17 cellular contexts compared by ENCODE assay signal in genomic region chr10:71776528-71776927, GRCh38. TPM values are rescaled to one million over a fixed set of nuclear protein-coding genes. Genes with fewer than 3 reads are reported as not detected.
DNase-seq lines count a peak whose midpoint lies in the region; ATAC-seq, FAIRE-seq and TF ChIP-seq lines count a peak whose summit lies in the region.
"Had no signal": no experiment of that assay in that cellular context is flagged by ENCODE, and none has a peak within 500 bp of the region (broad histone marks: within the 10 kb centered on the region; RNA-seq: fewer than 3 reads in every experiment).

No MANE protein-coding gene starts in this region.

- intact Hi-C loops in left ventricle myocardium superior (cut with micrococcal nuclease) (no loop called here), left cardiac atrium (cut with DNase I) (no loop called here), GM12878 (cut with micrococcal nuclease; ENCODE audit: unreplicated experiment) (no loop called here), transverse colon (cut with DNase I; ENCODE audit: low total_unique reads) (no loop called here), lower leg skin (cut with DNase I; ENCODE audit: low total_unique reads) (loop anchor here (10.0 kb wide), 1 partner anchor 52 kb away; no protein-coding TSS in a partner anchor)

- no peak overlapping the region for H3K4me3 ChIP-seq in NB4 (ENCODE audit: low read depth, low read length)
- H3K4me3 ChIP-seq in GM12878 = no peak overlapping the region
- H3K4me3 ChIP-seq in transverse colon = no peak overlapping the region
- no peak overlapping the region for H3K4me3 ChIP-seq in lower leg skin (ENCODE audit: low read depth, poor library complexity, severe bottlenecking)

- H3K36me3 ChIP-seq in GM12878 (ENCODE audit: control insufficient read depth in 2 of 2, insufficient read depth in 2 of 2, low read length in 1 of 2) (no peaks in the 10 kb centered on the region), transverse colon (no peaks in the 10 kb centered on the region)

- POLR2A ChIA-PET in GM12878 (lab: Charles Lee) = interaction anchor here (0.9 kb wide), 1 partner anchor 9 kb away, joined by 3 read pairs; no protein-coding TSS in a partner anchor

- H3K27me3 ChIP-seq in GM12878 (replicated peaks in 1 of 2; ENCODE audit: control insufficient read depth in 2 of 2, insufficient read depth in 2 of 2, low read length in 1 of 2) (no peaks in the 10 kb centered on the region), transverse colon (no peaks in the 10 kb centered on the region)

- peaks cover 8% of the 10 kb centered on the region for H3K79me2 ChIP-seq in GM12878 (ENCODE audit: control insufficient read depth, insufficient read depth, low read length)

- no peaks in the 10 kb centered on the region for H4K20me1 ChIP-seq in GM12878 (ENCODE audit: control insufficient read depth, insufficient read depth)

- no peak overlapping the region for H3K9ac ChIP-seq in GM12878 (ENCODE audit: control insufficient read depth, insufficient read depth, low read length)

- no peak overlapping the region for H3K27ac ChIP-seq in GM12878 (ENCODE audit: control insufficient read depth, insufficient read depth)
- no peak overlapping the region for H3K27ac ChIP-seq in transverse colon

- SMC1A ChIA-PET in GM12878 (lab: Charles Lee; ENCODE audit: uncharacterized antibody, unreplicated experiment) = interaction anchor here (1.2 to 1.6 kb wide), 4 partner anchors 49 to 80 kb away, joined by 3 to 4 read pairs (median 3); no protein-coding TSS in a partner anchor

- ATAC-seq in left ventricle myocardium superior (no peak), left cardiac atrium (no peak), GM12878 (no peak)
- ATAC-seq: T-helper 17 cell had no signal

- TF ChIP-seq POLR2A in NB4 (IDR thresholded peaks at IDR 0.05; ENCODE audit: extremely low read depth, insufficient read length) (no peak), GM12878 (IDR thresholded peaks at IDR 0.05; ENCODE audit: low read depth, low read length) (no peak), transverse colon (IDR thresholded peaks at IDR 0.05) (no peak), lower leg skin (IDR thresholded peaks at IDR 0.05) (no peak)

- no peak overlapping the region for H2AFZ ChIP-seq in GM12878 (ENCODE audit: control insufficient read depth, low read depth, low read length)

- in situ Hi-C loops in GM12878 (cut with MboI) (no loop called here), transverse colon (cut with MboI; ENCODE audit: low pct_ligation_motif_present in 1 of 4, low pct_unique_long_range_greater_than_20kb in 1 of 4, low sequenced_read_pairs in 3 of 4) (loop anchor here in 2 of 4 donors (10.0 kb wide), 2 partner anchors 52 to 62 kb away; partner anchors contain the start of gene C10orf105 (in 1 of the 2))

- H3K9me3 ChIP-seq in GM12878 (replicated peaks; ENCODE audit: control insufficient read depth, insufficient read depth, low read length) (peaks cover 4% of the 10 kb centered on the region; the same call in 2 of the 3 replicates), transverse colon (no peaks in the 10 kb centered on the region)

- RAD21 ChIA-PET in GM12878 (lab: Charles Lee; ENCODE audit: unreplicated experiment) = interaction anchor here (0.6 to 1.4 kb wide), 3 partner anchors 44 to 445 kb away, joined by 3 read pairs; no protein-coding TSS in a partner anchor

- peaks cover 44% of the 10 kb centered on the region for H3K4me1 ChIP-seq in GM12878 (ENCODE audit: control insufficient read depth, insufficient read depth, low read length)
- H3K4me1 ChIP-seq in transverse colon = peaks cover 11 to 31% (median 25%) of the 10 kb centered on the region in 4 donors

- TF ChIP-seq EP300 in GM12878 (IDR thresholded peaks at IDR 0.05; ENCODE audit: borderline replicate concordance in 1 of 2, control insufficient read depth in 1 of 2, low read depth in 2 of 2, low read length in 2 of 2) (no peak), transverse colon (IDR thresholded peaks at IDR 0.05; ENCODE audit: low read depth) (no peak)

- TF ChIP-seq CTCF in NB4 (IDR thresholded peaks at IDR 0.05; ENCODE audit: low read depth, low read length) (peak; percentile 39), GM12878 (IDR thresholded peaks at IDR 0.05 in 2 of 3, conservative IDR thresholded peaks at IDR 0.05 in 1 of 3; ENCODE audit: control insufficient read depth in 2 of 3, extremely low read depth in 1 of 3, insufficient read depth in 1 of 3, low read depth in 3 of 3, low read length in 3 of 3) (no peak), transverse colon (IDR thresholded peaks at IDR 0.05) (no peak), lower leg skin (IDR thresholded peaks at IDR 0.05) (no peak)

- DNase-seq in left ventricle myocardium superior = peak; percentile 19
- DNase-seq in left cardiac atrium = no peak
- DNase-seq in NB4 (ENCODE audit: low read depth) = peak; percentile 89
- no peak for DNase-seq in GM12878 (ENCODE audit: low read depth, low spot score)
- peak; percentile 36 for DNase-seq in transverse colon
- DNase-seq in cortex of kidney (lab: John Stamatoyannopoulos, UW) = no peak
- no peak for DNase-seq in SW 1271 (lab: John Stamatoyannopoulos, UW)
- DNase-seq in lower leg skin (ENCODE audit: low spot score in 2 of 2) = no peak
- DNase-seq: activated CD4-positive, alpha-beta T cell treated with anti-CD3 and anti-CD28 coated beads, Interleukin-2, amount 50 U/mL, for 1 hour; DMS79 treated with DMSO at 0.1 percent for 48 hours; mesenchymal stem cell; NCI-H1092; NCI-H226; T-helper 17 cell had no signal

- CTCF ChIA-PET in GM12878 (lab: Yijun Ruan, JAX) = interaction anchor here (0.9 to 1.2 kb wide), 3 partner anchors 11 to 68 kb away, joined by 3 read pairs; no protein-coding TSS in a partner anchor

- FAIRE-seq in GM12878 (lab: Jason Lieb, UNC) = no peak
- FAIRE-seq: astrocyte, HTR-8/SVneo had no signal

- BruUV-seq in GM12878 (replicated peaks; lab: Mats Ljungman, UMichigan) = no TSS peak

- H3K4me2 ChIP-seq in GM12878 (ENCODE audit: control insufficient read depth, insufficient read depth) = peak overlapping the region; percentile 2; the same call in 1 of the 2 replicates

- 93% methylated on average over 2 of the region's 2 CpGs for WGBS in GM12878 (ENCODE audit: insufficient coverage, insufficient replicate concordance, low lambda C conversion rate, missing lambda C conversion rate)
- 40% methylated on average over 2 of the region's 2 CpGs; no CpG with 5 or more reads in 1 of the 2 donors for WGBS in transverse colon (ENCODE audit: low coverage in 1 of 2), 2 donors
- WGBS in lower leg skin, 2 donors = 52 to 68% methylated on average over 2 of the region's 2 CpGs

- TF ChIP-seq RAD21 in GM12878 (IDR thresholded peaks at IDR 0.05; ENCODE audit: insufficient read depth, low read depth, low read length) = no peak

TF ChIP-seq in GM12878, 131 proteins besides CTCF, POLR2A, EP300 and RAD21 (continues in another document):
- TF ChIP-seq RUNX3 (IDR thresholded peaks at IDR 0.05; ENCODE audit: low read length) (0 out of 2 replicates have a peak, but pooled peaks have one; percentile 7), SRF (IDR thresholded peaks at IDR 0.05; ENCODE audit: low read depth in 2 of 2, low read length in 2 of 2) (no peak), CHD1 (IDR thresholded peaks at IDR 0.05; ENCODE audit: low read depth, low read length) (no peak), FOXK2 (IDR thresholded peaks at IDR 0.05) (no peak), PAX8 (IDR thresholded peaks at IDR 0.05) (no peak), RAD51 (IDR thresholded peaks at IDR 0.05) (no peak), ZNF274 (IDR thresholded peaks at IDR 0.05; ENCODE audit: insufficient read depth, insufficient read length) (no peak)

RNA-seq across cellular contexts. Expression of gene VSIR, which starts 3.2 kb away (rescaled TPM):
- total RNA-seq in left ventricle myocardium superior (127 TPM), left cardiac atrium (10 to 100 TPM; 40.6 to 65.3 TPM), GM12878 (2014; rRNA removed) (8.6 and 14.7 TPM in 2 replicates), GM12878 (2014; rRNA removed; fragmentation: Illumina TruSeq; extraction: Trizol) (5.1 and 5.9 TPM in 2 replicates), GM12878 (2021) (12.1 and 12.5 TPM in 2 replicates), transverse colon (10 to 100 TPM; 54.3 to 77.0 (median 61.6) TPM), lower leg skin (10 to 100 TPM; 14.5 to 56.5 (median 23.2) TPM)
- total RNA-seq in GM12878 (2013; cell fraction: nucleolus; rRNA removed) = 68.6 and 75.4 TPM in 2 replicates
- 3.6 TPM for polyA plus RNA-seq in GM12878 (2011; ENCODE audit: low read depth)
- polyA plus RNA-seq in GM12878 (2011; rRNA removed) (0.78 and 2.4 TPM in 2 replicates), GM12878 (2014; fragmentation: Illumina TruSeq; extraction: Trizol) (0.76 and 6.3 TPM in 2 replicates), GM12878 (2014; fragmentation: Nextera tagmentation; extraction: Ambion mirVana) (under 1 TPM; 0.19 to 0.24 TPM), GM12878 (2014; rRNA removed) (8.5 and 10.4 TPM in 2 replicates), GM12878 (2016; fragmentation: Nextera tagmentation; extraction: Ambion mirVana) (1 to 10 TPM; 7.0 to 9.2 TPM)
- 2.7 and 3.3 TPM in 2 replicates for polyA plus RNA-seq in GM12878 (2011; cell fraction: cytosol; rRNA removed)
- 5.1 and 6.0 TPM in 2 replicates for polyA plus RNA-seq in GM12878 (2011; cell fraction: nucleus; rRNA removed)
- 9.2 and 12.0 TPM in 2 replicates for polyA plus RNA-seq in GM12878 (2012)
- 2.6 and 5.9 TPM in 2 replicates for polyA minus RNA-seq in GM12878 (2011; rRNA and poly(A)+ RNA removed)
- polyA minus RNA-seq in GM12878 (2011; cell fraction: cytosol; rRNA and poly(A)+ RNA removed) = 0.67 and 0.94 TPM in 2 replicates
- 4.0 and 4.9 TPM in 2 replicates for polyA minus RNA-seq in GM12878 (2011; cell fraction: nucleus; rRNA and poly(A)+ RNA removed)

RNA-seq across cellular contexts. Expression of gene C10orf105, which starts 57.0 kb away (rescaled TPM):
- total RNA-seq in left ventricle myocardium superior (0.07 TPM), left cardiac atrium (under 1 TPM; 0.27 to 0.47 TPM), GM12878 (2014; rRNA removed) (0.11 TPM in 1 of 2 replicates, not detected in the other), GM12878 (2014; rRNA removed; fragmentation: Illumina TruSeq; extraction: Trizol) (not detected in 2 replicates), GM12878 (2021) (0.03 and 0.05 TPM in 2 replicates), transverse colon (under 1 TPM in 1 of 4 donors, not detected in 3; 0.16 TPM), lower leg skin (under 1 TPM; 0.06 to 0.27 (median 0.14) TPM)
- not detected in 2 replicates for total RNA-seq in GM12878 (2013; cell fraction: nucleolus; rRNA removed)
- polyA plus RNA-seq in GM12878 (2011; ENCODE audit: low read depth) = not detected
- polyA plus RNA-seq in GM12878 (2011; rRNA removed) (not detected in 2 replicates), GM12878 (2014; fragmentation: Illumina TruSeq; extraction: Trizol) (0.04 and 0.06 TPM in 2 replicates), GM12878 (2014; fragmentation: Nextera tagmentation; extraction: Ambion mirVana) (not detected), GM12878 (2014; rRNA removed) (0.06 and 0.18 TPM in 2 replicates), GM12878 (2016; fragmentation: Nextera tagmentation; extraction: Ambion mirVana) (not detected)
- not detected in 2 replicates for polyA plus RNA-seq in GM12878 (2011; cell fraction: cytosol; rRNA removed)
- polyA plus RNA-seq in GM12878 (2011; cell fraction: nucleus; rRNA removed) = not detected in 2 replicates
- 0.03 and 0.04 TPM in 2 replicates for polyA plus RNA-seq in GM12878 (2012)
- polyA minus RNA-seq in GM12878 (2011; rRNA and poly(A)+ RNA removed) = not detected in 2 replicates
- polyA minus RNA-seq in GM12878 (2011; cell fraction: cytosol; rRNA and poly(A)+ RNA removed) = not detected in 2 replicates
- not detected in 2 replicates for polyA minus RNA-seq in GM12878 (2011; cell fraction: nucleus; rRNA and poly(A)+ RNA removed)
- total RNA-seq: astrocyte, skeletal muscle tissue had no signal

Comparison
In these comparisons a context has a peak if more than half of its experiments do, and no peak if none do; other contexts are left out.
1. DNase-seq: peak in left ventricle myocardium superior (single experiment), NB4 (single experiment) and transverse colon (single experiment); none in left cardiac atrium (single experiment), GM12878 (single experiment), cortex of kidney (single experiment), SW 1271 (0 of 2) and lower leg skin (0 of 2).